Comparison of ENCODE assay signal across 9 cellular contexts in the genomic region with DNA sequence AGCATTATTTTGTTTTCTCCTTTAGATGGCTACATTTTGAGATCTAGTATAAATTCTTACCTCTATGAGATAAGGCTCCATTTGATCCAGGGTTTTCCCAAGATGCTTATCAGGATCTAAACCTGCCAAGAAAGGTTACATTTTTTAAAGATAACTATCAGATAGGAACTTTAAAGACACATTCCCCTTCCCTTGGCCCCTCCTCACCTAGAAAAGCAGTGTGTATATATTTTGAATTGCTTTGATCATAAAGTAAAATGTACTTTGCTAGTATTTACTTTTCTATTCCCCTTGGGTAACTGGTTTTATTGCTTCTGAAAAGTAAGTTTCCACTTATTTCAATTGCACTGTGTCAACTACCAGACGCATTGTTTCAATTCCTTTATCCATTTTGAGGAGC.
"Had no signal": no experiment of that assay in that cellular context is flagged by ENCODE, and none has a peak within 500 bp of the region (broad histone marks: within the 10 kb centered on the region; RNA-seq: fewer than 3 reads in every experiment).

No MANE protein-coding gene starts in this region.

- ATAC-seq: GM23338, HCT116 had no signal

- H3K27ac ChIP-seq: GM23248 had no signal

- H3K9me3 Mint-ChIP-seq: GM23338, H9, HFFc6 had no signal

- H3K4me3 Mint-ChIP-seq: GM23338, H9, HFFc6 had no signal

- H3K36me3 ChIP-seq: HAP-1 had no signal

- H3K27ac Mint-ChIP-seq: GM23338, H9, HFFc6 had no signal

- H3K4me3 ChIP-seq: GM23248, GM23338, HAP-1 had no signal

- H3K9ac ChIP-seq: GM23248 had no signal

- H3K4me1 ChIP-seq: HAP-1 had no signal

- H3K9me3 ChIP-seq: HAP-1 had no signal

- H3K4me2 ChIP-seq: GM23338 had no signal

- H3K4me1 Mint-ChIP-seq: GM23338, H9 had no signal

- DNase-seq: GM23248, GOT3, H7, H9, HCEC 1CT, HFFc6 had no signal
